In the genomic region with DNA sequence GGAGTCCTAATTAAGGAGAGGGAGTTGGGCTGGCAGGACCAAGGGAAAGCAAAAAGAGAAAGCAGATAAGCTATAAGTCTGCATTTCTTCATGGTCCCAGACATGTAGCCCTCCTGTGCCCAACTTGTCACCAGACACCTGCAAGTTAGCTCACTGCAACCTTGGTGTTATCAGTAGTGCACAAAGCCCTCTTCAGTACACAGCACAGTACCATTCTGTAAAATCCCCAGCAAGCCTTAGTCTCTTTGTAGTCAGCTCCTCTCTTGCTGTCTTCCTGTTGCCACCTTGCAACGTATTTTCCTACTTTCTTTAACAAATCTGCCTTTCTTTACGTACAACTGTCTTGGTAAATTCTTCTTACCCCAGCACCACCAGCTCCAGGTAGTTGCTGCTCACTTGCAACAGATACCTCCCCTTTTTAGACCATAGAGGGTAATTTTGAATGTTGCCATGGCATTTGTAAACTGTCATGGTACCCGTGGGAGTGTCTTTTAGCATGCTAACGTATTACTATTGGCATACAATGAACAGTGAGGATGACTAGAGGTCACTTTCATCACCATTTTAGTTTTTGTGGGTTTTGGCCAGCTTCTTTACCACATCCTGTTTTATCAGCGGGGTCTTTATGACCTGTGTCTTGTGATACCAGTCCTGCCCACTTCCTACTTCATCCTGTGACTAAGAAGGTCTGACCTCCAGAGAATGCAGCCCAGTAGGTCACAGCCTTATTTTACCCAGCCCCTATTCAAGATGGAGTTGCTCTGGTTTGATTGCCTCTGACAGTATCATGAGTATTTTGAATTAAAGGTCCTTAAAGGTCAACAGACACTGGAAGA, we compare ENCODE assay signal across 8 cellular contexts. TPM values are rescaled to one million over a fixed set of nuclear protein-coding genes. Genes with fewer than 3 reads are reported as not detected.
DNase-seq lines count a peak whose midpoint lies in the region; ATAC-seq, FAIRE-seq and TF ChIP-seq lines count a peak whose summit lies in the region.

No MANE protein-coding gene starts in this region.

- TF ChIP-seq CTCF in astrocyte of the spinal cord (IDR thresholded peaks at IDR 0.05; ENCODE audit: low read depth, low read length): no peak
- TF ChIP-seq CTCF in left lung (IDR thresholded peaks at IDR 0.05): no peak

- H4K20me1 ChIP-seq in BLaER1 treated with 17β-estradiol and CSF1 and Interleukin-3, amounts not matched to agents 10 nM and 100 nM: no peaks in the 10 kb centered on the region; a peak in 1 of 22 replicates

- intact Hi-C loops in left lung (cut with DNase I): no loop called here

- no peak overlapping the region for H3K9ac ChIP-seq in BLaER1 treated with 17β-estradiol and CSF1 and Interleukin-3, amounts not matched to agents 10 nM and 100 nM

- H3K36me3 ChIP-seq in BLaER1 treated with 17β-estradiol and CSF1 and Interleukin-3, amounts not matched to agents 10 nM and 100 nM: no peaks in the 10 kb centered on the region
- H3K36me3 ChIP-seq in left lung: no peaks in the 10 kb centered on the region

- in situ Hi-C loops in astrocyte of the spinal cord (cut with HindIII; ENCODE audit: low sequenced_read_pairs): no loop called here

- no peak for FAIRE-seq in urothelium cell line (lab: Jason Lieb, UNC)

- H3K27me3 ChIP-seq in BLaER1 treated with 17β-estradiol and CSF1 and Interleukin-3, amounts not matched to agents 10 nM and 100 nM: peaks cover 92 to 99% (median 97%) of the 10 kb centered on the region in 11 experiments
- H3K27me3 ChIP-seq in left lung: no peaks in the 10 kb centered on the region

- peaks cover 0 to 29% (median 11%) of the 10 kb centered on the region in 10 experiments; a peak in 11 of 20 replicates for H3K4me1 ChIP-seq in BLaER1 treated with 17β-estradiol and CSF1 and Interleukin-3, amounts not matched to agents 10 nM and 100 nM
- no peaks in the 10 kb centered on the region for H3K4me1 ChIP-seq in left lung

- H3K4me2 ChIP-seq in BLaER1 treated with 17β-estradiol and CSF1 and Interleukin-3, amounts not matched to agents 10 nM and 100 nM: peak overlapping the region in 6 of 11 experiments; percentile 8 to 64 (median 51); a peak in 10 of 22 replicates

- peak overlapping the region in 4 of 11 experiments; percentile 1 to 62 (median 38); a peak in 4 of 22 replicates for H3K27ac ChIP-seq in BLaER1 treated with 17β-estradiol and CSF1 and Interleukin-3, amounts not matched to agents 10 nM and 100 nM
- H3K27ac ChIP-seq in left lung: no peak overlapping the region

- ATAC-seq in GM19463 (IDR thresholded peaks at IDR 0.05; ENCODE audit: unreplicated experiment): peak; percentile 86
- ATAC-seq in HG03457 (IDR thresholded peaks at IDR 0.05; ENCODE audit: unreplicated experiment): peak; percentile 66
- no peak for ATAC-seq in left lung

- H3K9me3 ChIP-seq in BLaER1 treated with 17β-estradiol and CSF1 and Interleukin-3, amounts not matched to agents 10 nM and 100 nM (replicated peaks in 1 of 11): peaks cover 18 to 38% (median 28%) of the 10 kb centered on the region in 11 experiments
- no peaks in the 10 kb centered on the region for H3K9me3 ChIP-seq in left lung

- DNase-seq in astrocyte of the spinal cord (ENCODE audit: low read depth, low spot score) (peak; percentile 31), NCI-H1048 (lab: John Stamatoyannopoulos, UW) (no peak), left lung (no peak), urothelium cell line (ENCODE audit: low spot score) (no peak)
- DNase-seq in stimulated activated naive CD4-positive, alpha-beta T cell treated with Interleukin-2 at 50 U/mL for 16 hours (lab: John Stamatoyannopoulos, UW): no peak

- no peak overlapping the region for H3K4me3 ChIP-seq in BLaER1 treated with 17β-estradiol and CSF1 and Interleukin-3, amounts not matched to agents 10 nM and 100 nM
- H3K4me3 ChIP-seq in astrocyte of the spinal cord (ENCODE audit: low read depth, low read length) (no peak overlapping the region), left lung (no peak overlapping the region)

RNA-seq across cellular contexts. Expression of a gene that starts 28.3 kb away (rescaled TPM):
- 10 to 100 TPM; 35.9 to 63.4 TPM for total RNA-seq in left lung
